Comparison of ENCODE assay signal across 6 cellular contexts in the genomic region with DNA sequence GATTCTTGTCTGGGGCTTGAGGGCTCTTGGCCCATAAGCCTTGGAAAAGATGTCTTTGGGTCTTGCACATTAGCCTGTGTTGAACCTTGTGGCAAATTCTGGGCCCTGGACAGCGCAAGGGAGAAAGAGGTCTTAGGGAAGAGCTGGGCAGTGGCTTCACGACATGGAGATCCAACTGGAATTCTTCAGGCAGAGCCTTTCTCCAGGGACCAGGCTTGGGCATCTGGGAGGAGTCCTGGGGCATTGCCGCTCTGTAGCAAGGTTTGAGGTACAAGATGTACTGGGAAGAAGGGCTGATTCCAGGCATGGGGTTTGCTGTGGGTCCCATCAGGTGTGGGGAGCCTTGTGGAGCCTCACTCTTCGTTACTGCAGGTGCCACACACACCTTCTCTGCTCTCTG.
"Had no signal": no experiment of that assay in that cellular context is flagged by ENCODE, and none has a peak within 500 bp of the region (broad histone marks: within the 10 kb centered on the region; RNA-seq: fewer than 3 reads in every experiment).

No MANE protein-coding gene starts in this region.

- H3K4me3 ChIP-seq: K562 had no signal

- FAIRE-seq: HepG2, HTR-8/SVneo, K562 had no signal

- H3K27ac ChIP-seq: HL-60 had no signal

- DNase-seq: IMR-90, KBM-7 had no signal
